In genomic region chr11:57463596-57464342, GRCh38 we compare ENCODE assay signal across 1 cellular context.
A peak's percentile ranks its signal among the peaks of the same experiment; 100 is the strongest.
TF ChIP-seq lines count a peak whose summit lies in the region.

No MANE protein-coding gene starts in this region.

TF ChIP-seq in WTC11, 78 proteins besides CTCF, POLR2A, EP300 and RAD21 (continued from another document):
- TF ChIP-seq, protein P1, sequence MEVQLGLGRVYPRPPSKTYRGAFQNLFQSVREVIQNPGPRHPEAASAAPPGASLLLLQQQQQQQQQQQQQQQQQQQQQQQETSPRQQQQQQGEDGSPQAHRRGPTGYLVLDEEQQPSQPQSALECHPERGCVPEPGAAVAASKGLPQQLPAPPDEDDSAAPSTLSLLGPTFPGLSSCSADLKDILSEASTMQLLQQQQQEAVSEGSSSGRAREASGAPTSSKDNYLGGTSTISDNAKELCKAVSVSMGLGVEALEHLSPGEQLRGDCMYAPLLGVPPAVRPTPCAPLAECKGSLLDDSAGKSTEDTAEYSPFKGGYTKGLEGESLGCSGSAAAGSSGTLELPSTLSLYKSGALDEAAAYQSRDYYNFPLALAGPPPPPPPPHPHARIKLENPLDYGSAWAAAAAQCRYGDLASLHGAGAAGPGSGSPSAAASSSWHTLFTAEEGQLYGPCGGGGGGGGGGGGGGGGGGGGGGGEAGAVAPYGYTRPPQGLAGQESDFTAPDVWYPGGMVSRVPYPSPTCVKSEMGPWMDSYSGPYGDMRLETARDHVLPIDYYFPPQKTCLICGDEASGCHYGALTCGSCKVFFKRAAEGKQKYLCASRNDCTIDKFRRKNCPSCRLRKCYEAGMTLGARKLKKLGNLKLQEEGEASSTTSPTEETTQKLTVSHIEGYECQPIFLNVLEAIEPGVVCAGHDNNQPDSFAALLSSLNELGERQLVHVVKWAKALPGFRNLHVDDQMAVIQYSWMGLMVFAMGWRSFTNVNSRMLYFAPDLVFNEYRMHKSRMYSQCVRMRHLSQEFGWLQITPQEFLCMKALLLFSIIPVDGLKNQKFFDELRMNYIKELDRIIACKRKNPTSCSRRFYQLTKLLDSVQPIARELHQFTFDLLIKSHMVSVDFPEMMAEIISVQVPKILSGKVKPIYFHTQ (CRISPR knock-in tag; IDR thresholded peaks at IDR 0.05) = no peak
- no peak for TF ChIP-seq TP53 (CRISPR knock-in tag; IDR thresholded peaks at IDR 0.05)
- no peak for TF ChIP-seq JUN (CRISPR knock-in tag; IDR thresholded peaks at IDR 0.05)
- 0 out of 2 replicates have a peak, but pooled peaks have one; percentile 31 for TF ChIP-seq FOXP1 (CRISPR knock-in tag; IDR thresholded peaks at IDR 0.05; ENCODE audit: borderline replicate concordance)
